Comparison of ENCODE assay signal across 24 cellular contexts in the genomic region with DNA sequence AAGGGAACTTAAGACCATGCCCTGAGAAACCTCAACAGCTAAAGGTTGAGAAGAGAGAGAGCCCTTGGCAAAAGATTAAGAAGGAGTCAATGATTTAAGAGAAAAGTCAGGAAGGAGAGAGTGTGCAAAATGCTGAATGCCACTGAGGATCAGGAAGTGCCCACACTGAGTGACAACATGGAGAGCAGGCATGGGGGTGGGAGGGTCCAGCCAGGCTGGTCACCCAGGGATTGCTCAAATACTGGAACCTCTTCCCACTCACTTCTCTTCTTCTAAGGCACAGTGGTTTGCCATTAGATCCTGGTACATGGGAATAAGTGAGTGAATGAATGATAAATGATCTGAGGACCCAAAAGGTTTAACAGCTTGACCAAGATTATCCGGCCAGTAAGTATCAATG. TPM values are rescaled to one million over a fixed set of nuclear protein-coding genes. Genes with fewer than 3 reads are reported as not detected.
"Had no signal": no experiment of that assay in that cellular context is flagged by ENCODE, and none has a peak within 500 bp of the region (broad histone marks: within the 10 kb centered on the region; RNA-seq: fewer than 3 reads in every experiment).

No MANE protein-coding gene starts in this region.

- H3K9me3 ChIP-seq: MG63 had no signal

- H3K36me3 ChIP-seq: MG63 had no signal

- H3K4me3 ChIP-seq: MG63 had no signal

- DNase-seq: MG63, MM.1S, NCI-H1048, NCI-H1105 treated with DMSO at 0.1 percent for 48 hours, NCI-H1417 treated with DMSO at 0.1 percent for 48 hours, NCI-H1436, NCI-H1436 treated with DMSO at 0.1 percent for 48 hours, NCI-H1694, NCI-H187, NCI-H187 treated with DMSO at 0.1 percent for 48 hours, NCI-H2029, NCI-H2029 treated with DMSO at 0.1 percent for 48 hours, NCI-H2081 treated with DMSO at 0.1 percent for 48 hours, NCI-H2107, NCI-H2227 treated with DMSO at 0.1 percent for 48 hours, NCI-H226, NCI-H345, NCI-H446 treated with DMSO at 0.1 percent for 48 hours, NCI-H510A, NCI-H510A treated with DMSO at 0.1 percent for 48 hours had no signal

- H3K27me3 ChIP-seq: MG63 had no signal

RNA-seq across cellular contexts. Expression of a gene that starts 11.1 kb away (rescaled TPM):
- total RNA-seq: LHCN-M2, M059J, MCF 10A, NCI-H460 had no signal

RNA-seq across cellular contexts. Expression of a gene that starts 25.3 kb away (rescaled TPM):
- total RNA-seq: LHCN-M2, M059J, MCF 10A, NCI-H460 had no signal

RNA-seq across cellular contexts. Expression of a gene that starts 31.0 kb away (rescaled TPM):
- total RNA-seq: LHCN-M2, M059J, MCF 10A, NCI-H460 had no signal
